ENCODE assay signal across 1 cellular context in the genomic region with DNA sequence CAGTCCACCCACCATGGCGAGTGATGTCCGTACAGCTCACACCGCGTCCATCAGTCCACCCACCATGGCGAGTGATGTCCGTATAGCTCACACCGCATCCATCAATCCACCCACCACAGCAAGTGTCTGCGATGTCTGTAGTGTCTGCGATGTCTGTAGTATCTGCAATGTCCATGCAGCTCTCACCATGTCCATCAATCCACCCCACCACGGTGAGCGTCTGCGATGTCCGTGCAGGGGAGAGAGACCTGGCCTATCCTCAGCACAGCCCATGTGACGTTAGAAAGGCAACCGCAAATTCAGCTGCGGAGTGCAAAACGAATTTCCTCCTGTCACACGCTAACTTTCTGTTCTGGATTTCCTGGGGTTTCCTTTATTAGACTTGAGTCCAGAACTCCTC.
TF ChIP-seq lines count a peak whose summit lies in the region.

No MANE protein-coding gene starts in this region.

TF ChIP-seq in IMR-90, 13 proteins besides CTCF, POLR2A, EP300 and RAD21:
- no peak for TF ChIP-seq RFX5 (IDR thresholded peaks at IDR 0.05; ENCODE audit: low read depth, low read length)
- TF ChIP-seq NFE2L2 (IDR thresholded peaks at IDR 0.05; ENCODE audit: low read depth, low read length) = no peak
- TF ChIP-seq MAFK (IDR thresholded peaks at IDR 0.05; ENCODE audit: low read depth, low read length) = no peak
- no peak for TF ChIP-seq SMC3 (IDR thresholded peaks at IDR 0.05; ENCODE audit: low read depth, low read length)
- TF ChIP-seq, protein P1, sequence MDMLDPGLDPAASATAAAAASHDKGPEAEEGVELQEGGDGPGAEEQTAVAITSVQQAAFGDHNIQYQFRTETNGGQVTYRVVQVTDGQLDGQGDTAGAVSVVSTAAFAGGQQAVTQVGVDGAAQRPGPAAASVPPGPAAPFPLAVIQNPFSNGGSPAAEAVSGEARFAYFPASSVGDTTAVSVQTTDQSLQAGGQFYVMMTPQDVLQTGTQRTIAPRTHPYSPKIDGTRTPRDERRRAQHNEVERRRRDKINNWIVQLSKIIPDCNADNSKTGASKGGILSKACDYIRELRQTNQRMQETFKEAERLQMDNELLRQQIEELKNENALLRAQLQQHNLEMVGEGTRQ (IDR thresholded peaks at IDR 0.05; ENCODE audit: low read depth, low read length) = no peak
